Comparison of ENCODE assay signal across 8 cellular contexts in the genomic region with DNA sequence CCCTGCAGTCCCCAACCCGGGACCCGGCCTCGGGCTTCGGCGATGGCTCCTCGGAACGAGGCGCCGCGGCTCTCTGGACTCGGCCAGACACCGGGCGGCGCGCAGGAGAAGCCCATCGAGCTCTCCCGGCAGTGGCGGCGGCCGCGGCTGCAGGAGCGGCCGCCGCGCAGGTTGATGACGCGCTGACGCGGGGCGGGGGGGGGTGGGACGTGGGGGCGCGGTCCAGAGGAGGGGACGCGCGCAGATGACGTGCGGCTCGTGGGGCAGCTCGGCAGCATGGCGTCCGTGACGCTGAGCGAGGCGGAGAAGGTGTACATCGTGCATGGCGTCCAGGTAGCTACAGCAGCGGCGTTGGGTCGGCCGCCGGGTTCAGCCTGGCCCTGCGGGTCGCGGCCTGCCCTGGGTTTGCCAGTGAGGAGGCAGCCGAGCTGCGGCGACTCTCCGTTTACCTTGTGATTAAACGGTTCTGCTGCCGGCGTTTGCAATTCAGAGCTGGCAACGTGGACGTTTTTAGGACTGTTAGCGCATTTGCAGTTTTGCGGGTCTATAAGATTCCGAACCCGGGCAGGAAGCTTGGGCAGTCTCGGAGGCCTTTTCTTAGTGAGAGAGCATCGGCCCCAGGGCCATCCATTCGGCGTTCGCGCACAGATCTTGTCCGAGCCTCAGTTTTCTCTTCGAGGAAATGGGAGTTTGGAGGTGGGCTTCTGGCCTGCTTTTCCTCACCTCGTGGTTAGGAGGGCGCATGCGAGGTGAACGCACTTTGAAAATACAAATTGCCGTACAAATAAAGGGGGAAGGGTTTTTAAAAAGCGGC. TPM values are rescaled to one million over a fixed set of nuclear protein-coding genes. Genes with fewer than 3 reads are reported as not detected.
DNase-seq lines count a peak whose midpoint lies in the region; ATAC-seq, FAIRE-seq and TF ChIP-seq lines count a peak whose summit lies in the region.

A gene (plus strand): TSS at position 243 of the 814 bp plus-strand sequence. CDS start 34 bp downstream, at position 277.
A gene with protein sequence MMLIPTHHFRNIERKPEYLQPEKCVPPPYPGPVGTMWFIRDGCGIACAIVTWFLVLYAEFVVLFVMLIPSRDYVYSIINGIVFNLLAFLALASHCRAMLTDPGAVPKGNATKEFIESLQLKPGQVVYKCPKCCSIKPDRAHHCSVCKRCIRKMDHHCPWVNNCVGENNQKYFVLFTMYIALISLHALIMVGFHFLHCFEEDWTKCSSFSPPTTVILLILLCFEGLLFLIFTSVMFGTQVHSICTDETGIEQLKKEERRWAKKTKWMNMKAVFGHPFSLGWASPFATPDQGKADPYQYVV (minus strand): TSS at position 173 of the 814 bp plus-strand sequence. CDS start 16,738 bp downstream, outside the sequence.

- 0 to 1% (median 1%) methylated on average over 53 to 82 of the region's 82 CpGs for WGBS in psoas muscle, 3 donors

- H3K4me3 ChIP-seq in left ventricle myocardium inferior (peak within 1 kb of the TSS; percentile 83), psoas muscle (peak within 1 kb of the TSS; percentile 96)

- H3K36me3 Mint-ChIP-seq in T-helper 17 cell (ENCODE audit: low read depth): peaks cover 2% of the 10 kb centered on the region

- H3K9me3 ChIP-seq in T-helper 17 cell (ENCODE audit: control insufficient read depth, low read length, poor library complexity, severe bottlenecking) (no peaks in the 10 kb centered on the region), left ventricle myocardium inferior (replicated peaks) (no peaks in the 10 kb centered on the region), psoas muscle (no peaks in the 10 kb centered on the region)

- peak; percentile 96 for TF ChIP-seq POLR2A in GM12892 (IDR thresholded peaks at IDR 0.05; ENCODE audit: low read depth, low read length)

- no peaks in the 10 kb centered on the region for H3K27me3 Mint-ChIP-seq in T-helper 17 cell

- FAIRE-seq in GM12892 (lab: Jason Lieb, UNC): peak; percentile 98

- peak within 1 kb of the TSS; percentile 97 for H3K27ac Mint-ChIP-seq in T-helper 17 cell

- H3K4me3 Mint-ChIP-seq in T-helper 17 cell: peak within 1 kb of the TSS; percentile 94

- H3K4me1 ChIP-seq in left ventricle myocardium inferior: peaks cover 74% of the 10 kb centered on the region
- peaks cover 35% of the 10 kb centered on the region for H3K4me1 ChIP-seq in psoas muscle

- ATAC-seq in HG02588 (IDR thresholded peaks at IDR 0.05; ENCODE audit: unreplicated experiment) (peak; percentile 83), T-helper 17 cell (peak; percentile 97), psoas muscle (peak; percentile 92 to 95 (median 93))

- H3K36me3 ChIP-seq in left ventricle myocardium inferior: no peaks in the 10 kb centered on the region
- peaks cover 0 to 4% of the 10 kb centered on the region in 2 donors for H3K36me3 ChIP-seq in psoas muscle (ENCODE audit: insufficient read depth in 1 of 2, low read depth in 1 of 2)

- no peak for TF ChIP-seq CTCF in left ventricle myocardium inferior (IDR thresholded peaks at IDR 0.05; ENCODE audit: borderline replicate concordance)
- no peak for TF ChIP-seq CTCF in psoas muscle (IDR thresholded peaks at IDR 0.05)

- intact Hi-C loops in left ventricle myocardium inferior (cut with micrococcal nuclease) (no loop called here), psoas muscle (cut with DNase I) (no loop called here)

- H3K27me3 ChIP-seq in left ventricle myocardium inferior (ENCODE audit: low read depth) (no peaks in the 10 kb centered on the region), psoas muscle (ENCODE audit: insufficient read depth in 3 of 3, low read length in 2 of 3) (no peaks in the 10 kb centered on the region)

- H3K27ac ChIP-seq in left ventricle myocardium inferior (replicated peaks) (peak within 1 kb of the TSS; percentile 92), psoas muscle (peak within 1 kb of the TSS; percentile 94)

- DNase-seq in GM12892 (ENCODE audit: insufficient read length) (peak; percentile 89), NCI-H1092 (lab: John Stamatoyannopoulos, UW) (peak; percentile 72), T-helper 17 cell (peak; percentile 76 to 84 (median 81)), amniotic stem cell (lab: John Stamatoyannopoulos, UW) (peak; percentile 74), left ventricle myocardium inferior (peak; percentile 89), psoas muscle (peak; percentile 89 to 94), ureter (ENCODE audit: low spot score) (peak; percentile 89)

- peaks cover 52% of the 10 kb centered on the region for H3K4me1 Mint-ChIP-seq in T-helper 17 cell

RNA-seq across cellular contexts. Expression of the first gene that starts in this region (rescaled TPM):
- polyA plus RNA-seq in GM12892 (2012; ENCODE audit: missing spikeins): 72.4 TPM
- total RNA-seq in T-helper 17 cell (10 to 100 TPM; 36.5 to 36.9 TPM), left ventricle myocardium inferior (27.2 TPM), psoas muscle (10 to 100 TPM; 27.8 to 54.8 (median 46.3) TPM), ureter (62.1 TPM)
- 10 to 100 TPM; 28.4 to 39.4 (median 36.3) TPM for polyA plus RNA-seq in psoas muscle

RNA-seq across cellular contexts. Expression of the second gene that starts in this region (rescaled TPM):
- polyA plus RNA-seq in GM12892 (2012; ENCODE audit: missing spikeins): 18.0 TPM
- total RNA-seq in T-helper 17 cell (10 to 100 TPM; 43.5 to 51.4 TPM), left ventricle myocardium inferior (40.2 TPM), psoas muscle (10 to 100 TPM; 22.2 to 58.3 (median 40.6) TPM), ureter (151 TPM)
- 10 to 100 TPM; 32.3 to 51.1 (median 40.8) TPM for polyA plus RNA-seq in psoas muscle

Comparison
In these comparisons a context has a peak if more than half of its experiments do, and no peak if none do; other contexts are left out.
1. Peak in every context shown above with its lines: DNase-seq, ATAC-seq, H3K4me3 ChIP-seq and H3K27ac ChIP-seq.